ENCODE assay signal across 21 cellular contexts in the genomic region with DNA sequence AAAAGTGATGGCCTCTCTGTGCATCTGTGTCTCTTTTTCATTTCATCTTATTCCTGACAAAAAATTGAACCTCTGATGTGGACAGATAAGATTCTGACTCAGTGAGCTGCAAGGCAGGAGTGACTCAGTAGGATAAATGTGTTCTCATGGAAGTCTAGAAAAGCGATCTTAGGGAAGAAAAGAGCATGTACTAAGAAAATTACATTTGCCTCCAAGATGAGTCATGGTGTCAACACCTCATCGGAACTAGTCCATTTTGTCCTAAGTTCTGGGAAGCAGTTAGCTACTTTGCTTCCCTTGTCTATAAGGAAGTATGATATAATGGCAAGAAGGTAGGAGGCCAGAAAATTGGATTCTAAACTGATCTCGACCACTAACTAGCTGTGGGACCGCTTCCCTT.
DNase-seq lines count a peak whose midpoint lies in the region; TF ChIP-seq lines count a peak whose summit lies in the region.
"Had no signal": no experiment of that assay in that cellular context is flagged by ENCODE, and none has a peak within 500 bp of the region (broad histone marks: within the 10 kb centered on the region; RNA-seq: fewer than 3 reads in every experiment).

No MANE protein-coding gene starts in this region.

- H3K4me2 ChIP-seq in trophoblast cell (ENCODE audit: low read length): no peak overlapping the region
- H3K4me2 ChIP-seq: A549 had no signal

- no peak overlapping the region for H2BK120ac ChIP-seq in trophoblast cell (ENCODE audit: insufficient read depth, low read length, poor library complexity)

- no peak overlapping the region for H3K9ac ChIP-seq in trophoblast cell (ENCODE audit: low read length)

- H3K4me1 ChIP-seq in trophoblast cell (ENCODE audit: control insufficient read depth in 1 of 2, insufficient read depth in 2 of 2, low read length in 2 of 2): no peaks in the 10 kb centered on the region
- H3K4me1 ChIP-seq: A549, Peyer's patch had no signal

- no peaks in the 10 kb centered on the region for H3K79me1 ChIP-seq in trophoblast cell (ENCODE audit: low read length)

- H3K27ac ChIP-seq in trophoblast cell (ENCODE audit: low read depth, low read length): no peak overlapping the region
- H3K27ac ChIP-seq: A549, HL-60, Peyer's patch had no signal

- no peak overlapping the region for H3K14ac ChIP-seq in trophoblast cell (ENCODE audit: low read length)

- H3K23ac ChIP-seq in trophoblast cell (ENCODE audit: low read length): no peak overlapping the region

- no peaks in the 10 kb centered on the region for H3K36me3 ChIP-seq in trophoblast cell (ENCODE audit: control insufficient read depth in 1 of 2, insufficient read depth in 2 of 2, low read length in 2 of 2)
- H3K36me3 ChIP-seq: Peyer's patch had no signal

- no peak overlapping the region for H4K12ac ChIP-seq in trophoblast cell (ENCODE audit: low read depth, low read length)

- H3K18ac ChIP-seq in trophoblast cell (ENCODE audit: low read length): no peak overlapping the region

- H3K4me3 ChIP-seq in fibroblast of pulmonary artery (replicated peaks; ENCODE audit: low read depth, low read length): no peak overlapping the region
- no peak overlapping the region for H3K4me3 ChIP-seq in trophoblast cell (ENCODE audit: low read depth, low read length)
- H3K4me3 ChIP-seq: A549, Peyer's patch had no signal

- TF ChIP-seq CTCF in fibroblast of pulmonary artery (IDR thresholded peaks at IDR 0.05; ENCODE audit: low read length, missing control alignments): no peak

- H2AK5ac ChIP-seq in trophoblast cell (ENCODE audit: low read length): no peak overlapping the region

- WGBS in trophoblast cell (ENCODE audit: extremely low coverage, insufficient coverage, insufficient read length): no CpG with 5 or more reads among the region's 4 CpGs

- no peaks in the 10 kb centered on the region for H3K79me2 ChIP-seq in trophoblast cell (ENCODE audit: control insufficient read depth, insufficient read depth, low read length, poor library complexity)

- no peaks in the 10 kb centered on the region for H3K27me3 ChIP-seq in trophoblast cell (ENCODE audit: insufficient read depth, low read length)
- H3K27me3 ChIP-seq: Peyer's patch had no signal

- H2BK5ac ChIP-seq in trophoblast cell (ENCODE audit: low read depth, low read length, poor library complexity): no peak overlapping the region

- DNase-seq in AG08395 (ENCODE audit: low spot score) (peak; percentile 12), HT1080 (ENCODE audit: low read depth) (peak; percentile 76), astrocyte of the hippocampus (ENCODE audit: low read depth, low spot score) (peak; percentile 32), fibroblast of pulmonary artery (ENCODE audit: low read depth) (peak; percentile 21), NCI-H82 treated with DMSO at 0.1 percent for 48 hours (lab: John Stamatoyannopoulos, UW; ENCODE audit: unreplicated experiment) (no peak), trophoblast cell (no peak), COLO668 (lab: John Stamatoyannopoulos, UW; ENCODE audit: unreplicated experiment) (no peak), iPS-NIHi7 (ENCODE audit: extremely low spot score) (no peak)
- DNase-seq: CD4-positive, alpha-beta T cell; DND-41; GDM1; HFFc6; KBM-7; MM.1S; NCI-H1105; NCI-H1694 treated with DMSO at 0.1 percent for 48 hours; NCI-H446; NCI-H748 treated with DMSO at 0.1 percent for 48 hours; Peyer's patch had no signal

- H4K8ac ChIP-seq in trophoblast cell (ENCODE audit: low read depth, low read length): no peak overlapping the region

- H2BK12ac ChIP-seq in trophoblast cell (ENCODE audit: low read length): no peak overlapping the region

- no peaks in the 10 kb centered on the region for H3K9me3 ChIP-seq in trophoblast cell (ENCODE audit: insufficient read depth, low read depth, low read length)
- H3K9me3 ChIP-seq: A549, Peyer's patch had no signal

- no peak overlapping the region for H3K4ac ChIP-seq in trophoblast cell (ENCODE audit: low read depth, low read length)

- no peak overlapping the region for H4K91ac ChIP-seq in trophoblast cell (ENCODE audit: low read depth, low read length)

- H2AFZ ChIP-seq in trophoblast cell (ENCODE audit: insufficient read depth, low read length, poor library complexity): no peak overlapping the region

Comparison
In these comparisons a context has a peak if more than half of its experiments do, and no peak if none do; other contexts are left out.
1. DNase-seq: peak in AG08395 (single experiment), HT1080 (single experiment), astrocyte of the hippocampus (single experiment) and fibroblast of pulmonary artery (single experiment); none in NCI-H82 treated with DMSO at 0.1 percent for 48 hours (single experiment), trophoblast cell (0 of 2), COLO668 (single experiment) and iPS-NIHi7 (single experiment).